Comparison of ENCODE assay signal across 8 cellular contexts in genomic region chr7:77798394-77799077, GRCh38.
DNase-seq lines count a peak whose midpoint lies in the region; ATAC-seq and FAIRE-seq lines count a peak whose summit lies in the region.

TSS of gene PHTF2 (plus strand) at chr7:77798773.
A gene with protein sequence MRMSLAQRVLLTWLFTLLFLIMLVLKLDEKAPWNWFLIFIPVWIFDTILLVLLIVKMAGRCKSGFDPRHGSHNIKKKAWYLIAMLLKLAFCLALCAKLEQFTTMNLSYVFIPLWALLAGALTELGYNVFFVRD (minus strand): TSS chr7:77798434. CDS start chr7:77794373, 4,061 bp downstream.

- peak; percentile 97 for FAIRE-seq in islet of Langerhans (lab: Jason Lieb, UNC)

- DNase-seq in Ammon's horn (ENCODE audit: low spot score) = peak; percentile 100
- DNase-seq in NCI-H446 treated with DMSO at 0.1 percent for 48 hours (lab: John Stamatoyannopoulos, UW) = peak; percentile 97
- DNase-seq in cerebellar nuclear complex (lab: John Stamatoyannopoulos, UW) = peak; percentile 96 to 98
- DNase-seq in stimulated activated CD4-positive, alpha-beta T cell treated with anti-CD3 and anti-CD28 coated beads, Interleukin-12 subunit alpha, Interleukin-12 subunit beta, amount 100 ng/mL, for 4 hours = peak; percentile 87

- ATAC-seq in GM19043 (IDR thresholded peaks at IDR 0.05; ENCODE audit: low read depth, unreplicated experiment) = peak; percentile 89
- peak; percentile 90 for ATAC-seq in HG03378 (IDR thresholded peaks at IDR 0.05; ENCODE audit: unreplicated experiment)
- ATAC-seq in activated CD4-positive, CD25-positive, alpha-beta regulatory T cell treated with anti-CD3 and anti-CD28 coated beads, Interleukin-2, amount 50 U/mL, for 24 hours = peak; percentile 92 to 94

Comparison
In these comparisons a context has a peak if more than half of its experiments do, and no peak if none do; other contexts are left out.
1. Peak in every context shown above with its lines: DNase-seq and ATAC-seq.